1 cellular context compared by ENCODE assay signal in genomic region chr2:96207778-96208143, GRCh38.
TF ChIP-seq lines count a peak whose summit lies in the region.

No MANE protein-coding gene starts in this region.

TF ChIP-seq in endothelial cell of umbilical vein, 7 proteins besides CTCF, POLR2A, EP300 and RAD21:
- TF ChIP-seq EZH2 (IDR thresholded peaks at IDR 0.05; ENCODE audit: borderline replicate concordance, low read depth, low read length, severe bottlenecking) (no peak), GATA2 (IDR thresholded peaks at IDR 0.05; ENCODE audit: insufficient read depth, insufficient read length, low read depth, low read length) (no peak), MAX (IDR thresholded peaks at IDR 0.05; ENCODE audit: insufficient read depth, insufficient read length) (no peak), JUN (IDR thresholded peaks at IDR 0.05; ENCODE audit: borderline replicate concordance, insufficient read depth, insufficient read length, low read depth) (no peak), FOS (IDR thresholded peaks at IDR 0.05; ENCODE audit: borderline replicate concordance, insufficient read depth, low read length) (no peak), POLR2AphosphoS5 (IDR thresholded peaks at IDR 0.05; ENCODE audit: insufficient read depth, low read depth, low read length) (no peak), MYC (IDR thresholded peaks at IDR 0.05; ENCODE audit: low read depth, low read length) (no peak)
TF ChIP-seq in endothelial cell of umbilical vein: peak in this region for 0.
